8 cellular contexts compared by ENCODE assay signal in genomic region chr3:169945313-169945712, GRCh38. TPM values are rescaled to one million over a fixed set of nuclear protein-coding genes. Genes with fewer than 3 reads are reported as not detected.
DNase-seq lines count a peak whose midpoint lies in the region; ATAC-seq and TF ChIP-seq lines count a peak whose summit lies in the region.

No MANE protein-coding gene starts in this region.

- POLR2A ChIA-PET in activated CD8-positive, alpha-beta T cell treated with anti-CD3 and anti-CD28 coated beads for 36 hours (lab: Charles Lee) = interaction anchor here (0.7 kb wide), 1 partner anchor 43 kb away, joined by 4 read pairs; no protein-coding TSS in a partner anchor
- POLR2A ChIA-PET in naive thymus-derived CD8-positive, alpha-beta T cell (lab: Charles Lee) = interaction anchor here (0.5 to 0.8 kb wide), 2 partner anchors 78 to 236 kb away, joined by 3 read pairs; partner anchors contain the start of gene PHC3
- POLR2A ChIA-PET in PC-9 (lab: Charles Lee; ENCODE audit: unreplicated experiment) = no interaction called here

- H3F3A ChIP-seq in DOHH2 (ENCODE audit: control insufficient read depth, insufficient read depth) = peaks cover 57% of the 10 kb centered on the region
- H3F3A ChIP-seq in PC-9 (ENCODE audit: insufficient read depth, low read depth) = no peaks in the 10 kb centered on the region

- H3K27me3 Mint-ChIP-seq in activated CD8-positive, alpha-beta T cell treated with anti-CD3 and anti-CD28 coated beads for 36 hours = peaks cover 4% of the 10 kb centered on the region
- peaks cover 0 to 3% (median 1%) of the 10 kb centered on the region in 5 donors for H3K27me3 Mint-ChIP-seq in naive thymus-derived CD8-positive, alpha-beta T cell

- TF ChIP-seq CTCF in DOHH2 (IDR thresholded peaks at IDR 0.05; ENCODE audit: low read depth, low read length, poor library complexity, severe bottlenecking) (no peak), BE2C (IDR thresholded peaks at IDR 0.05; ENCODE audit: low read depth, low read length) (no peak), PC-9 (conservative IDR thresholded peaks at IDR 0.05) (no peak), suprapubic skin (IDR thresholded peaks at IDR 0.05) (no peak)
- TF ChIP-seq CTCF in activated CD8-positive, alpha-beta T cell treated with anti-CD3 and anti-CD28 coated beads for 36 hours (IDR thresholded peaks at IDR 0.05) = no peak

- H3K36me3 Mint-ChIP-seq in activated CD8-positive, alpha-beta T cell treated with anti-CD3 and anti-CD28 coated beads for 36 hours (ENCODE audit: low read depth) = no peaks in the 10 kb centered on the region
- no peaks in the 10 kb centered on the region for H3K36me3 Mint-ChIP-seq in naive thymus-derived CD8-positive, alpha-beta T cell

- 62% methylated on average over 7 of the region's 7 CpGs for WGBS in suprapubic skin

- no peak overlapping the region for H2AFZ ChIP-seq in PC-9

- no peak for TF ChIP-seq EP300 in suprapubic skin (IDR thresholded peaks at IDR 0.05)

- no peaks in the 10 kb centered on the region for H3K9me2 ChIP-seq in DOHH2 (replicated peaks; ENCODE audit: control insufficient read depth, low read length)
- H3K9me2 ChIP-seq in PC-9 (ENCODE audit: insufficient read depth) = no peaks in the 10 kb centered on the region

- H3K27me3 ChIP-seq in DOHH2 (ENCODE audit: control insufficient read depth, low read length) = no peaks in the 10 kb centered on the region
- H3K27me3 ChIP-seq in BE2C = no peaks in the 10 kb centered on the region
- H3K27me3 ChIP-seq in PC-9 (ENCODE audit: insufficient read depth, low read depth) = no peaks in the 10 kb centered on the region
- no peaks in the 10 kb centered on the region for H3K27me3 ChIP-seq in suprapubic skin

- H3K27ac ChIP-seq in DOHH2 (ENCODE audit: low read depth, low read length) = peak overlapping the region; percentile 100
- no peak overlapping the region for H3K27ac ChIP-seq in PC-9
- no peak overlapping the region for H3K27ac ChIP-seq in suprapubic skin

- no peaks in the 10 kb centered on the region for H3K9me3 Mint-ChIP-seq in activated CD8-positive, alpha-beta T cell treated with anti-CD3 and anti-CD28 coated beads for 36 hours
- no peaks in the 10 kb centered on the region for H3K9me3 Mint-ChIP-seq in naive thymus-derived CD8-positive, alpha-beta T cell

- intact Hi-C loops in activated CD8-positive, alpha-beta T cell treated with anti-CD3 and anti-CD28 coated beads for 36 hours (cut with micrococcal nuclease) = no loop called here
- intact Hi-C loops in PC-9 (cut with micrococcal nuclease; ENCODE audit: unreplicated experiment) = no loop called here

- TF ChIP-seq POLR2A in suprapubic skin (IDR thresholded peaks at IDR 0.05) = no peak

- H3K27ac Mint-ChIP-seq in activated CD8-positive, alpha-beta T cell treated with anti-CD3 and anti-CD28 coated beads for 36 hours = peak overlapping the region; percentile 54
- H3K27ac Mint-ChIP-seq in naive thymus-derived CD8-positive, alpha-beta T cell = peak overlapping the region in 6 of 10 donors; percentile 19 to 83 (median 72)

- H3K79me2 ChIP-seq in DOHH2 (ENCODE audit: control insufficient read depth, low read length) (peaks cover 45% of the 10 kb centered on the region), PC-9 (ENCODE audit: low read depth) (no peaks in the 10 kb centered on the region)

- H3K4me2 ChIP-seq in DOHH2 (ENCODE audit: low read length) (peak overlapping the region; percentile 74), PC-9 (no peak overlapping the region)

- peaks cover 38% of the 10 kb centered on the region for H3K36me3 ChIP-seq in DOHH2 (ENCODE audit: control insufficient read depth, low read length)
- no peaks in the 10 kb centered on the region for H3K36me3 ChIP-seq in BE2C
- H3K36me3 ChIP-seq in PC-9 (ENCODE audit: low read depth) = no peaks in the 10 kb centered on the region
- H3K36me3 ChIP-seq in suprapubic skin = no peaks in the 10 kb centered on the region

- no TSS peak for BruUV-seq in PC-9 (replicated peaks; lab: Mats Ljungman, UMichigan)

- H4K20me1 ChIP-seq in DOHH2 (ENCODE audit: control insufficient read depth, insufficient read depth, low read depth, low read length) (no peaks in the 10 kb centered on the region), PC-9 (ENCODE audit: insufficient read depth) (no peaks in the 10 kb centered on the region)

- DNase-seq in activated CD8-positive, alpha-beta T cell treated with anti-CD3 and anti-CD28 coated beads for 36 hours = peak; percentile 75
- DNase-seq in naive thymus-derived CD8-positive, alpha-beta T cell = peak in 7 of 10 donors; percentile 4 to 72 (median 37)
- no peak for DNase-seq in BE2C
- DNase-seq in PC-9 = no peak
- DNase-seq in suprapubic skin (ENCODE audit: low spot score in 2 of 2) = no peak

- 0 out of 2 replicates have a peak, but pooled peaks cover 2% of the 10 kb centered on the region for H3K9me3 ChIP-seq in DOHH2 (ENCODE audit: control insufficient read depth, insufficient read depth, low read length)
- H3K9me3 ChIP-seq in BE2C = no peaks in the 10 kb centered on the region; the same call in 1 of the 2 replicates
- H3K9me3 ChIP-seq in PC-9 (ENCODE audit: insufficient read depth, low read depth) = no peaks in the 10 kb centered on the region
- H3K9me3 ChIP-seq in suprapubic skin = no peaks in the 10 kb centered on the region

- CTCF ChIA-PET in activated CD8-positive, alpha-beta T cell treated with anti-CD3 and anti-CD28 coated beads for 36 hours (lab: Charles Lee) = interaction anchor here (1.2 kb wide), 1 partner anchor 22 kb away, joined by 4 read pairs; no protein-coding TSS in a partner anchor
- CTCF ChIA-PET in PC-9 (lab: Charles Lee) = no interaction called here

- H3K4me3 Mint-ChIP-seq in activated CD8-positive, alpha-beta T cell treated with anti-CD3 and anti-CD28 coated beads for 36 hours = peak overlapping the region; percentile 18
- H3K4me3 Mint-ChIP-seq in naive thymus-derived CD8-positive, alpha-beta T cell = peak overlapping the region in 9 of 10 donors; percentile 4 to 70 (median 56)

- H3K4me1 Mint-ChIP-seq in activated CD8-positive, alpha-beta T cell treated with anti-CD3 and anti-CD28 coated beads for 36 hours (ENCODE audit: low read depth) = peaks cover 29% of the 10 kb centered on the region
- H3K4me1 Mint-ChIP-seq in naive thymus-derived CD8-positive, alpha-beta T cell = peaks cover 7 to 65% (median 15%) of the 10 kb centered on the region in 4 donors

- peaks cover 100% of the 10 kb centered on the region for H3K4me1 ChIP-seq in DOHH2 (ENCODE audit: control insufficient read depth, low read length)
- no peaks in the 10 kb centered on the region for H3K4me1 ChIP-seq in BE2C
- H3K4me1 ChIP-seq in PC-9 (replicated peaks; ENCODE audit: insufficient read depth) = no peaks in the 10 kb centered on the region
- no peaks in the 10 kb centered on the region for H3K4me1 ChIP-seq in suprapubic skin

- H3K4me3 ChIP-seq in DOHH2 (ENCODE audit: low read length) (peak overlapping the region; percentile 53), BE2C (ENCODE audit: low read depth, low read length) (no peak overlapping the region), PC-9 (no peak overlapping the region), suprapubic skin (no peak overlapping the region)

- ATAC-seq in GM19397 (IDR thresholded peaks at IDR 0.05; ENCODE audit: unreplicated experiment) (peak; percentile 86), HG03378 (IDR thresholded peaks at IDR 0.05; ENCODE audit: unreplicated experiment) (peak; percentile 85)
- ATAC-seq in activated CD8-positive, alpha-beta T cell treated with anti-CD3 and anti-CD28 coated beads for 36 hours = peak; percentile 93
- peak; percentile 93 to 94 for ATAC-seq in naive thymus-derived CD8-positive, alpha-beta T cell

RNA-seq across cellular contexts. Expression of gene SEC62, which starts 21.3 kb away (rescaled TPM):
- 10 to 100 TPM; 52.5 to 60.2 TPM for total RNA-seq in activated CD8-positive, alpha-beta T cell treated with anti-CD3 and anti-CD28 coated beads for 36 hours
- total RNA-seq in naive thymus-derived CD8-positive, alpha-beta T cell = 100 to 1,000 TPM; 147 to 168 TPM
- 100 to 1,000 TPM; 170 to 226 (median 225) TPM for polyA plus RNA-seq in naive thymus-derived CD8-positive, alpha-beta T cell
- 119 TPM for polyA plus RNA-seq in BE2C (2012; ENCODE audit: insufficient read depth, insufficient read length, low read depth)
- total RNA-seq in PC-9 (2021) (61.8 and 99.6 TPM in 2 replicates), suprapubic skin (10 to 100 TPM; 18.3 to 35.3 (median 28.9) TPM)

RNA-seq across cellular contexts. Expression of gene SAMD7, which starts 33.9 kb away (rescaled TPM):
- not detected for total RNA-seq in activated CD8-positive, alpha-beta T cell treated with anti-CD3 and anti-CD28 coated beads for 36 hours
- total RNA-seq in naive thymus-derived CD8-positive, alpha-beta T cell = not detected
- not detected for polyA plus RNA-seq in naive thymus-derived CD8-positive, alpha-beta T cell
- not detected for polyA plus RNA-seq in BE2C (2012; ENCODE audit: insufficient read depth, insufficient read length, low read depth)
- not detected in 2 replicates for total RNA-seq in PC-9 (2021)
- not detected for total RNA-seq in suprapubic skin

Comparison
In these comparisons a context has a peak if more than half of its experiments do, and no peak if none do; other contexts are left out.
1. DNase-seq: peak in activated CD8-positive, alpha-beta T cell treated with anti-CD3 and anti-CD28 coated beads for 36 hours (single experiment) and naive thymus-derived CD8-positive, alpha-beta T cell (7 of 10); none in BE2C (single experiment), PC-9 (0 of 2) and suprapubic skin (0 of 2).
2. Peak in every context shown above with its lines, with median percentiles within 50 percentile points of each other: ATAC-seq.